In the genomic region with DNA sequence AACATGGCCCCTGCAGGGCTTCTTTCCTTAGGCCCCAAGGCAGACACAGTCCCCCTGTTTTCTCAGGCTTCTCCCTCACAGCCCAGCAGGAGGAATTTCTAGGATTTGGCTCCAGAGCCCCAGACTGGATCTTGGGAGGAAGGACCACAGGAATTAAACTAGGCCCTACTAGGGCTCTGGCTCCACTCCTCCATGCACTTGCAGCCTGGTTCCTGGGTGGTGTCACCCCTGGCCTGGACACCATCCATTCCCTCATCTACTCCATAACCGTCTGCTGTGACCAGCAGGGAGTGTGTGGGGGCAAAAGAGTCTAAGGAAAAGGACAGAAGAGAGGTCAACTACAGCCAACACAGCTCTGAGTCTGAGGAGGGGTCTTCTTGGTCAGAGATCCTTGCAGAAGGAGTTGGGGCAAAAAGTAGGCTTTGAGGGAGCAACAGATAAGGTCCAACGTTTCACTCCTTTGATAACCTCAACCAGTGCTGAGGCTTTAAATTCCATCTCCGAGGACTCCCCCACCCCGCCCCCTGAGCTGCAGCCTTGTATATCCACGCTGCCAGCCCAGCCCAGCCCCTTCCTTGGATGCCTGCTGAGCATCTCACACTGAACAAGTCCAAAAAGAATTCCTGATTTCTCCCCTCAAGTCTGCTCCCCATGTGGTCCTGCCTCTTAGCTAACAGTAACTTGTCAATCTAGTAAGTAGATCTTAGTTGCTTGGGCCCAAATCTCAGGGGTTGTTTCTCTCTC, we compare ENCODE assay signal across 35 cellular contexts. TPM values are rescaled to one million over a fixed set of nuclear protein-coding genes. Genes with fewer than 3 reads are reported as not detected.
DNase-seq lines count a peak whose midpoint lies in the region; ATAC-seq and TF ChIP-seq lines count a peak whose summit lies in the region.
"Had no signal": no experiment of that assay in that cellular context is flagged by ENCODE, and none has a peak within 500 bp of the region (broad histone marks: within the 10 kb centered on the region; RNA-seq: fewer than 3 reads in every experiment).

No MANE protein-coding gene starts in this region.

- no peak overlapping the region for H3K4me3 ChIP-seq in CD8-positive, alpha-beta T cell (ENCODE audit: low read depth, low read length)
- no peak overlapping the region for H3K4me3 ChIP-seq in BE2C (ENCODE audit: low read depth, low read length)
- H3K4me3 ChIP-seq: A549, adrenal gland, body of pancreas, hepatocyte, lower lobe of right lung, mucosa of descending colon, ovary, SJCRH30, skin epidermis, thoracic aorta, vagina had no signal

- H3K36me3 ChIP-seq in CD8-positive, alpha-beta T cell (ENCODE audit: insufficient read depth, low read length) = peaks cover 5% of the 10 kb centered on the region
- no peaks in the 10 kb centered on the region for H3K36me3 ChIP-seq in BE2C
- H3K36me3 ChIP-seq: ovary, SJCRH30 had no signal

- H3K27me3 Mint-ChIP-seq in activated T-cell treated with anti-CD3 and anti-CD28 coated beads, Interleukin-2, amount 50 U/mL, for 24 hours = no peaks in the 10 kb centered on the region
- H3K27me3 Mint-ChIP-seq in CD8-positive, alpha-beta T cell (ENCODE audit: low read depth) = no peaks in the 10 kb centered on the region
- no peaks in the 10 kb centered on the region for H3K27me3 Mint-ChIP-seq in central memory CD8-positive, alpha-beta T cell
- no peaks in the 10 kb centered on the region for H3K27me3 Mint-ChIP-seq in nephron (ENCODE audit: low read depth)
- H3K27me3 Mint-ChIP-seq: natural killer cell treated with Interleukin-12 subunit alpha and Interleukin-12 subunit beta and Interleukin-15 and Interleukin-18, amount 100 ng/mL, for 72 hours had no signal

- H3K4me1 ChIP-seq in CD8-positive, alpha-beta T cell (ENCODE audit: insufficient read depth, low read length) = no peaks in the 10 kb centered on the region
- H3K4me1 ChIP-seq in BE2C = no peaks in the 10 kb centered on the region
- H3K4me1 ChIP-seq: adrenal gland, body of pancreas, lower lobe of right lung, SJCRH30, vagina had no signal

- peaks cover 20% of the 10 kb centered on the region for H3K36me3 Mint-ChIP-seq in activated T-cell treated with anti-CD3 and anti-CD28 coated beads, Interleukin-2, amount 50 U/mL, for 24 hours (ENCODE audit: low read depth)
- peaks cover 38% of the 10 kb centered on the region for H3K36me3 Mint-ChIP-seq in CD8-positive, alpha-beta T cell
- no peaks in the 10 kb centered on the region for H3K36me3 Mint-ChIP-seq in central memory CD8-positive, alpha-beta T cell (ENCODE audit: insufficient read depth)
- no peaks in the 10 kb centered on the region for H3K36me3 Mint-ChIP-seq in nephron (ENCODE audit: low read depth)
- H3K36me3 Mint-ChIP-seq: natural killer cell treated with Interleukin-12 subunit alpha and Interleukin-12 subunit beta and Interleukin-15 and Interleukin-18, amount 100 ng/mL, for 72 hours had no signal

- H3K4me3 Mint-ChIP-seq in activated T-cell treated with anti-CD3 and anti-CD28 coated beads, Interleukin-2, amount 50 U/mL, for 24 hours = no peak overlapping the region
- no peak overlapping the region for H3K4me3 Mint-ChIP-seq in CD8-positive, alpha-beta T cell
- H3K4me3 Mint-ChIP-seq in central memory CD8-positive, alpha-beta T cell = no peak overlapping the region
- no peak overlapping the region for H3K4me3 Mint-ChIP-seq in nephron
- H3K4me3 Mint-ChIP-seq: natural killer cell treated with Interleukin-12 subunit alpha and Interleukin-12 subunit beta and Interleukin-15 and Interleukin-18, amount 100 ng/mL, for 72 hours had no signal

- POLR2A ChIA-PET in CD8-positive, alpha-beta T cell (lab: Charles Lee) = no interaction called here

- no peak for DNase-seq in activated T-cell treated with anti-CD3 and anti-CD28 coated beads, Interleukin-2, amount 50 U/mL, for 24 hours
- no peak for DNase-seq in activated T-cell treated with anti-CD3 and anti-CD28 coated beads, Interleukin-2, amount 50 U/mL, for 1 hour
- DNase-seq in CD8-positive, alpha-beta T cell = no peak
- no peak for DNase-seq in central memory CD8-positive, alpha-beta T cell (ENCODE audit: low spot score in 2 of 2)
- DNase-seq in DMS153 (lab: John Stamatoyannopoulos, UW) (no peak), BE2C (no peak), substantia nigra (lab: John Stamatoyannopoulos, UW) (no peak)
- DNase-seq: activated gamma-delta T cell; adrenal gland; body of pancreas; cerebellar nuclear complex; DMS 273 treated with DMSO at 0.1 percent for 48 hours; EL; lower lobe of right lung; MM.1S; mucosa of descending colon; NCI-H1105 treated with DMSO at 0.1 percent for 48 hours; NCI-H187 treated with DMSO at 0.1 percent for 48 hours; NCI-H2171 treated with DMSO at 0.1 percent for 48 hours; NCI-H510A treated with DMSO at 0.1 percent for 48 hours; SJCRH30; stimulated activated naive CD4-positive, alpha-beta T cell treated with Interleukin-2 at 50 U/mL for 16 hours had no signal

- no peaks in the 10 kb centered on the region for H3K9me3 ChIP-seq in CD8-positive, alpha-beta T cell (ENCODE audit: low read length)
- no peaks in the 10 kb centered on the region for H3K9me3 ChIP-seq in BE2C
- H3K9me3 ChIP-seq: A549, adrenal gland, body of pancreas, lower lobe of right lung, mucosa of descending colon, ovary, SJCRH30, thoracic aorta, vagina had no signal

- H3K4me1 Mint-ChIP-seq in activated T-cell treated with anti-CD3 and anti-CD28 coated beads, Interleukin-2, amount 50 U/mL, for 24 hours (ENCODE audit: low read depth) = no peaks in the 10 kb centered on the region
- no peaks in the 10 kb centered on the region for H3K4me1 Mint-ChIP-seq in CD8-positive, alpha-beta T cell (ENCODE audit: low read depth)
- peaks cover 13% of the 10 kb centered on the region for H3K4me1 Mint-ChIP-seq in central memory CD8-positive, alpha-beta T cell
- H3K4me1 Mint-ChIP-seq in nephron = peaks cover 30% of the 10 kb centered on the region

- CTCF ChIA-PET in CD8-positive, alpha-beta T cell (lab: Charles Lee) = no interaction called here

- H3K27me3 ChIP-seq in CD8-positive, alpha-beta T cell (ENCODE audit: insufficient read depth, low read length) = no peaks in the 10 kb centered on the region
- H3K27me3 ChIP-seq in BE2C = no peaks in the 10 kb centered on the region
- H3K27me3 ChIP-seq: adrenal gland, body of pancreas, hepatocyte, ovary, SJCRH30, vagina had no signal

- H3K9me3 Mint-ChIP-seq in activated T-cell treated with anti-CD3 and anti-CD28 coated beads, Interleukin-2, amount 50 U/mL, for 24 hours = no peaks in the 10 kb centered on the region
- no peaks in the 10 kb centered on the region for H3K9me3 Mint-ChIP-seq in CD8-positive, alpha-beta T cell
- no peaks in the 10 kb centered on the region for H3K9me3 Mint-ChIP-seq in central memory CD8-positive, alpha-beta T cell
- no peaks in the 10 kb centered on the region for H3K9me3 Mint-ChIP-seq in nephron
- H3K9me3 Mint-ChIP-seq: natural killer cell treated with Interleukin-12 subunit alpha and Interleukin-12 subunit beta and Interleukin-15 and Interleukin-18, amount 100 ng/mL, for 72 hours had no signal

- ATAC-seq in CD8-positive, alpha-beta T cell = no peak
- no peak for ATAC-seq in central memory CD8-positive, alpha-beta T cell (replicated peaks; ENCODE audit: extremely low read depth, poor library complexity, severe bottlenecking)
- ATAC-seq: body of pancreas; lower lobe of right lung; mucosa of descending colon; natural killer cell treated with Interleukin-12 subunit alpha and Interleukin-12 subunit beta and Interleukin-15 and Interleukin-18, amount 100 ng/mL, for 72 hours had no signal

- intact Hi-C loops in CD8-positive, alpha-beta T cell (cut with DNase I, micrococcal nuclease) = no loop called here

- H3K27ac Mint-ChIP-seq in activated T-cell treated with anti-CD3 and anti-CD28 coated beads, Interleukin-2, amount 50 U/mL, for 24 hours = peak overlapping the region; percentile 30
- peak overlapping the region; percentile 7 for H3K27ac Mint-ChIP-seq in CD8-positive, alpha-beta T cell
- H3K27ac Mint-ChIP-seq in central memory CD8-positive, alpha-beta T cell (ENCODE audit: low read depth) = peak overlapping the region; percentile 47
- H3K27ac Mint-ChIP-seq in nephron = peak overlapping the region in 2 of 3 experiments; percentile 11 to 24

- no peak overlapping the region for H3K27ac ChIP-seq in CD8-positive, alpha-beta T cell (ENCODE audit: low read depth, low read length)
- no peak overlapping the region for H3K27ac ChIP-seq in substantia nigra (ENCODE audit: low read depth, low read length, poor library complexity, severe bottlenecking)
- H3K27ac ChIP-seq: A549, adrenal gland, body of pancreas, hepatocyte, HL-60, KMS-11, lower lobe of right lung, ovary, SJCRH30, skin epidermis, thoracic aorta, vagina had no signal

- no peak for TF ChIP-seq CTCF in CD8-positive, alpha-beta T cell (IDR thresholded peaks at IDR 0.05)
- TF ChIP-seq CTCF in nephron (IDR thresholded peaks at IDR 0.05; ENCODE audit: unreplicated experiment in 3 of 3) (no peak), BE2C (IDR thresholded peaks at IDR 0.05; ENCODE audit: low read depth, low read length) (no peak)

RNA-seq across cellular contexts. Expression of a gene that starts 27.9 kb away (rescaled TPM):
- under 1 TPM; 0.22 to 0.43 TPM for total RNA-seq in CD8-positive, alpha-beta T cell
- not detected for polyA plus RNA-seq in BE2C (2012; ENCODE audit: insufficient read depth, insufficient read length, low read depth)
- total RNA-seq: body of pancreas; dermis microvascular lymphatic vessel endothelial cell; frontal cortex; H4; natural killer cell treated with Interleukin-12 subunit alpha and Interleukin-12 subunit beta and Interleukin-15 and Interleukin-18, amount 100 ng/mL, for 72 hours; SJCRH30; thoracic aorta; vagina had no signal
